In genomic region chr16:89993377-89993776, GRCh38 we compare ENCODE assay signal across 20 cellular contexts.
"Had no signal": no experiment of that assay in that cellular context is flagged by ENCODE, and none has a peak within 500 bp of the region (broad histone marks: within the 10 kb centered on the region; RNA-seq: fewer than 3 reads in every experiment).

No MANE protein-coding gene starts in this region.

- H3K27me3 ChIP-seq: cardiac muscle cell, hepatocyte, pancreas, tibial artery had no signal

- H3K9me3 ChIP-seq: mucosa of descending colon, pancreas, tibial artery had no signal

- FAIRE-seq: islet of Langerhans, pancreas had no signal

- H2AFZ ChIP-seq: hepatocyte had no signal

- ATAC-seq: activated T-cell treated with anti-CD3 and anti-CD28 coated beads, Interleukin-2, amount 50 U/mL, for 72 hours; left cardiac atrium; mucosa of descending colon; pancreas; sciatic nerve; stimulated activated memory B cell treated with anti-CD40 and anti-IgM and Interleukin-4, amounts not matched to agents 10 μg/mL and 1 μg/mL and 100 μg/mL, for 72 hours had no signal

- H3K79me2 ChIP-seq: hepatocyte had no signal

- H3K27ac ChIP-seq: cardiac muscle cell, pancreas, tibial artery had no signal

- H3K4me1 ChIP-seq: pancreas, tibial artery had no signal

- DNase-seq: activated CD4-positive, alpha-beta T cell treated with anti-CD3 and anti-CD28 coated beads, Interleukin-2, amount 10 ng/mL, durations not matched to agents 7 days and 5 days; activated CD8-positive, alpha-beta memory T cell treated with anti-CD3 and anti-CD28 coated beads, Interleukin-2, amount 50 U/mL, for 4 hours; activated gamma-delta T cell; activated T-cell treated with anti-CD3 and anti-CD28 coated beads, Interleukin-2, amount 50 U/mL, for 72 hours; amniotic stem cell; effector CD8-positive, alpha-beta T cell; left cardiac atrium; mesenchymal stem cell; mucosa of descending colon; naive B cell; pancreas; stimulated activated CD4-positive, alpha-beta T cell treated with anti-CD3 and anti-CD28 coated beads, Interleukin-4, amount 100 ng/mL, for 24 hours; T-helper 1 cell; T-helper 9 cell; tibial artery had no signal

- H3K4me3 ChIP-seq: cardiac muscle cell, hepatocyte, mucosa of descending colon, pancreas, tibial artery had no signal

- H3K4me2 ChIP-seq: hepatocyte had no signal
